In genomic region chr2:71690231-71690834, GRCh38 we compare ENCODE assay signal across 24 cellular contexts.
DNase-seq lines count a peak whose midpoint lies in the region; FAIRE-seq and TF ChIP-seq lines count a peak whose summit lies in the region.
"Had no signal": no experiment of that assay in that cellular context is flagged by ENCODE, and none has a peak within 500 bp of the region (broad histone marks: within the 10 kb centered on the region; RNA-seq: fewer than 3 reads in every experiment).

No MANE protein-coding gene starts in this region.

- H3K9ac ChIP-seq in neuronal stem cell (ENCODE audit: low read depth, low read length, poor library complexity) (no peak overlapping the region), skeletal muscle tissue (ENCODE audit: low read depth in 1 of 3, low read length in 3 of 3) (no peak overlapping the region)
- H3K9ac ChIP-seq: GM23248 had no signal

- H2AFZ ChIP-seq in neuronal stem cell (ENCODE audit: low read length) = no peak overlapping the region
- H2AFZ ChIP-seq: GM23248 had no signal

- no peak overlapping the region for H4K8ac ChIP-seq in neuronal stem cell (ENCODE audit: low read depth, low read length)

- H2BK12ac ChIP-seq in neuronal stem cell (ENCODE audit: low read length) = no peak overlapping the region

- peak; percentile 77 for FAIRE-seq in bronchial epithelial cell (lab: Jason Lieb, UNC)
- FAIRE-seq: G401.6, HepG2 had no signal

- H3K9me3 ChIP-seq in neuronal stem cell (replicated peaks in 1 of 2; ENCODE audit: control insufficient read depth in 2 of 2, insufficient read depth in 1 of 2, low read depth in 1 of 2, low read length in 2 of 2) (peaks cover 0 to 3% of the 10 kb centered on the region in 2 donors), skeletal muscle tissue (ENCODE audit: control insufficient read depth in 3 of 3, low read length in 3 of 3) (no peaks in the 10 kb centered on the region), tibial nerve (no peaks in the 10 kb centered on the region)
- no peaks in the 10 kb centered on the region for H3K9me3 ChIP-seq in effector memory CD4-positive, alpha-beta T cell (ENCODE audit: control insufficient read depth, low read length)
- H3K9me3 ChIP-seq: Caco-2, SJSA1 had no signal

- no peak overlapping the region for H3K4me3 ChIP-seq in bronchial epithelial cell (ENCODE audit: low read depth, low read length)
- H3K4me3 ChIP-seq in neuronal stem cell (ENCODE audit: low read length in 2 of 2) = peak overlapping the region in 1 of 2 donors; percentile 35
- H3K4me3 ChIP-seq in skeletal muscle tissue (ENCODE audit: low read length in 3 of 3) = no peak overlapping the region
- no peak overlapping the region for H3K4me3 ChIP-seq in tibial nerve
- H3K4me3 ChIP-seq in effector memory CD4-positive, alpha-beta T cell (ENCODE audit: insufficient read depth, low read depth, low read length, poor library complexity, severe bottlenecking) = no peak overlapping the region
- H3K4me3 ChIP-seq: GM23248, SJSA1 had no signal

- H3K18ac ChIP-seq in neuronal stem cell (ENCODE audit: low read length) = peak overlapping the region; percentile 32

- WGBS in neuronal stem cell (ENCODE audit: extremely low coverage in 2 of 2, insufficient read length in 2 of 2, insufficient replicate concordance in 1 of 2), 2 donors = no CpG with 5 or more reads among the region's 14 CpGs
- 96% methylated on average over 14 of the region's 14 CpGs for WGBS in tibial nerve, 2 donors

- H2BK120ac ChIP-seq in neuronal stem cell (ENCODE audit: low read depth, low read length) = peak overlapping the region; percentile 75

- H3K79me1 ChIP-seq in neuronal stem cell (ENCODE audit: low read depth, low read length) = no peaks in the 10 kb centered on the region

- H3K4ac ChIP-seq in neuronal stem cell (ENCODE audit: low read length) = no peak overlapping the region

- H3K36me3 Mint-ChIP-seq in endothelial cell (ENCODE audit: low read depth, unreplicated experiment) (peaks cover 64% of the 10 kb centered on the region), CD14-positive monocyte (peaks cover 45 to 46% of the 10 kb centered on the region in 2 donors)

- intact Hi-C loops in CD14-positive monocyte (cut with micrococcal nuclease) = no loop called here

- H3K14ac ChIP-seq in neuronal stem cell (ENCODE audit: low read length) = no peak overlapping the region

- H3K4me1 Mint-ChIP-seq in endothelial cell (ENCODE audit: unreplicated experiment) = peaks cover 36% of the 10 kb centered on the region
- H3K4me1 Mint-ChIP-seq in CD14-positive monocyte = peaks cover 2% of the 10 kb centered on the region

- H3K4me3 Mint-ChIP-seq in endothelial cell (ENCODE audit: unreplicated experiment) (peak overlapping the region; percentile 65), CD14-positive monocyte (no peak overlapping the region)
- H3K4me3 Mint-ChIP-seq: CD8-positive, alpha-beta T cell had no signal

- H3K4me1 ChIP-seq in neuronal stem cell (ENCODE audit: control insufficient read depth in 2 of 2, insufficient read depth in 1 of 2, low read depth in 1 of 2, low read length in 2 of 2) (peaks cover 0 to 15% of the 10 kb centered on the region in 2 donors), skeletal muscle tissue (ENCODE audit: control insufficient read depth in 3 of 3, insufficient read depth in 3 of 3, low read length in 3 of 3) (peaks cover 28 to 84% (median 57%) of the 10 kb centered on the region in 3 donors), tibial nerve (no peaks in the 10 kb centered on the region)
- H3K4me1 ChIP-seq in effector memory CD4-positive, alpha-beta T cell (ENCODE audit: control insufficient read depth, insufficient read depth, low read length, poor library complexity, severe bottlenecking) = no peaks in the 10 kb centered on the region
- H3K4me1 ChIP-seq: Caco-2, SJSA1 had no signal

- H3K27me3 ChIP-seq in bronchial epithelial cell (ENCODE audit: control insufficient read depth, insufficient read depth, low read length) (no peaks in the 10 kb centered on the region), neuronal stem cell (ENCODE audit: control insufficient read depth in 3 of 3, insufficient read depth in 3 of 3, low read depth in 1 of 3, low read length in 3 of 3) (peaks cover 0 to 3% (median 0%) of the 10 kb centered on the region in 3 experiments), skeletal muscle tissue (ENCODE audit: control insufficient read depth in 3 of 3, insufficient read depth in 3 of 3, low read length in 3 of 3) (no peaks in the 10 kb centered on the region), tibial nerve (peaks cover 0 to 4% of the 10 kb centered on the region in 2 donors)
- no peaks in the 10 kb centered on the region for H3K27me3 ChIP-seq in effector memory CD4-positive, alpha-beta T cell (replicated peaks; ENCODE audit: control insufficient read depth, insufficient read depth, low read length, poor library complexity, severe bottlenecking)
- H3K27me3 ChIP-seq: SJSA1 had no signal

- no peaks in the 10 kb centered on the region for H3K9me3 Mint-ChIP-seq in endothelial cell (ENCODE audit: unreplicated experiment)
- H3K9me3 Mint-ChIP-seq in CD14-positive monocyte = peaks cover 0 to 8% (median 6%) of the 10 kb centered on the region in 7 donors
- H3K9me3 Mint-ChIP-seq: CD8-positive, alpha-beta T cell had no signal

- H3K36me3 ChIP-seq in bronchial epithelial cell (ENCODE audit: control insufficient read depth, insufficient read depth, low read length) = no peaks in the 10 kb centered on the region
- no peaks in the 10 kb centered on the region for H3K36me3 ChIP-seq in neuronal stem cell (replicated peaks in 1 of 2; ENCODE audit: control insufficient read depth in 2 of 2, insufficient read depth in 2 of 2, low read length in 2 of 2)
- H3K36me3 ChIP-seq in skeletal muscle tissue (ENCODE audit: control insufficient read depth in 3 of 3, insufficient read depth in 3 of 3, low read length in 3 of 3) = peaks cover 3 to 15% (median 7%) of the 10 kb centered on the region in 3 donors
- no peaks in the 10 kb centered on the region for H3K36me3 ChIP-seq in tibial nerve
- H3K36me3 ChIP-seq in effector memory CD4-positive, alpha-beta T cell (ENCODE audit: control insufficient read depth, insufficient read depth, low read length) = no peaks in the 10 kb centered on the region

- peak overlapping the region; percentile 5 for H3K23ac ChIP-seq in neuronal stem cell (ENCODE audit: low read depth, low read length, poor library complexity)

- no peak overlapping the region for H2BK5ac ChIP-seq in neuronal stem cell (ENCODE audit: low read length)

- H3K27ac ChIP-seq in neuronal stem cell (replicated peaks; ENCODE audit: low read length) (no peak overlapping the region), skeletal muscle tissue (ENCODE audit: low read depth, low read length) (peak overlapping the region; percentile 88), tibial nerve (no peak overlapping the region)
- no peak overlapping the region for H3K27ac ChIP-seq in effector memory CD4-positive, alpha-beta T cell (ENCODE audit: insufficient read depth, low read length, poor library complexity, severe bottlenecking)
- H3K27ac ChIP-seq: GM23248, SJSA1 had no signal

- no peak overlapping the region for H2BK15ac ChIP-seq in neuronal stem cell (ENCODE audit: low read length)

- no peak for TF ChIP-seq EP300 in tibial nerve (IDR thresholded peaks at IDR 0.05)

- no peak overlapping the region for H3K4me2 ChIP-seq in neuronal stem cell (ENCODE audit: insufficient read depth, low read length, poor library complexity, severe bottlenecking)

- no peak overlapping the region for H4K91ac ChIP-seq in neuronal stem cell (ENCODE audit: low read depth, low read length, poor library complexity)

- H3K27me3 Mint-ChIP-seq in endothelial cell (ENCODE audit: unreplicated experiment) (peaks cover 47% of the 10 kb centered on the region), CD14-positive monocyte (ENCODE audit: low read depth in 3 of 3) (peaks cover 0 to 13% (median 9%) of the 10 kb centered on the region in 3 donors)

- TF ChIP-seq POLR2A in tibial nerve (IDR thresholded peaks at IDR 0.05) = no peak

- DNase-seq in bronchial epithelial cell (ENCODE audit: low read depth) (no peak), endothelial cell (ENCODE audit: low spot score) (no peak), neuronal stem cell (ENCODE audit: low spot score) (no peak), CD14-positive monocyte (ENCODE audit: low spot score) (no peak), tibial nerve (ENCODE audit: low spot score in 2 of 2) (no peak)
- no peak for DNase-seq in effector memory CD4-positive, alpha-beta T cell
- DNase-seq: C1 segment of cervical spinal cord; Caco-2; CD8-positive, alpha-beta T cell; GM23248; H7; Karpas-422; NCI-H1092 treated with DMSO at 0.1 percent for 48 hours; NCI-H1436; NCI-H1930; NCI-H2107; NCI-H446 treated with DMSO at 0.1 percent for 48 hours; NCI-H526; NCI-H82; NK-92 treated with Interleukin-12 subunit alpha and Interleukin-12 subunit beta, amount 100 ng/mL, for 24 hours had no signal

- TF ChIP-seq CTCF in bronchial epithelial cell (IDR thresholded peaks at IDR 0.05; ENCODE audit: insufficient read depth, low read length, severe bottlenecking) (no peak), endothelial cell (IDR thresholded peaks at IDR 0.05; ENCODE audit: unreplicated experiment) (no peak), CD14-positive monocyte (IDR thresholded peaks at IDR 0.05) (no peak), tibial nerve (IDR thresholded peaks at IDR 0.05) (no peak)

- peak overlapping the region; percentile 50 for H2AK5ac ChIP-seq in neuronal stem cell (ENCODE audit: low read depth, low read length)

- H3K27ac Mint-ChIP-seq in endothelial cell (ENCODE audit: unreplicated experiment) (no peak overlapping the region), CD14-positive monocyte (no peak overlapping the region)
- H3K27ac Mint-ChIP-seq: CD8-positive, alpha-beta T cell had no signal
